22 cellular contexts compared by ENCODE assay signal in the genomic region with DNA sequence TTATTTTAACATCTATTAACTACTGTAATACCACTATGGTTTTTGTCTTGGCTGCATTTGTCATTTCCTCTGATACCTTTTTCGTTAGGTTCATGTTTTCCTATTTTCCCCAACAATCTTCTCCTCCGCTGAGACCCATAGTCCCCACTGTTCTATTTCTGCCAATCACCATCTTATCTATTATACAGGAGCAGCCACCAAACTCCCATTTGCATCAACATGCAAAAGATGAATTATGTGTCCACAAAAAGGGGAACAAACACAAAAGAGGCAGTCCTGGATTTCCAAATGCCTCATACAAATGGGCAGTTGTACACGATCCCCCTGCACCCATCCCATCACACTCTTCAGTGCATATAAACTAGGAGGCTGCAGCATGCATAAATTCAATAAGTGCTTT.
"Had no signal": no experiment of that assay in that cellular context is flagged by ENCODE, and none has a peak within 500 bp of the region (broad histone marks: within the 10 kb centered on the region; RNA-seq: fewer than 3 reads in every experiment).

No MANE protein-coding gene starts in this region.

- H3K27me3 ChIP-seq: pancreas, right atrium auricular region had no signal

- ATAC-seq: left colon; pancreas; psoas muscle; stimulated activated naive CD8-positive, alpha-beta T cell treated with anti-CD3 and anti-CD28 coated beads, Interleukin-15, Interleukin-2, amounts not matched to agents 100 U/mL and 50 U/mL, for 24 hours had no signal

- H3K4me1 ChIP-seq: pancreas had no signal

- H3K4me1 Mint-ChIP-seq: activated naive CD8-positive, alpha-beta T cell treated with anti-CD3 and anti-CD28 coated beads for 36 hours had no signal

- H3K36me3 Mint-ChIP-seq: activated naive CD8-positive, alpha-beta T cell treated with anti-CD3 and anti-CD28 coated beads for 36 hours; memory B cell had no signal

- H3K36me3 ChIP-seq: neutrophil, pancreas, right atrium auricular region, WERI-Rb-1 had no signal

- H3K4me3 Mint-ChIP-seq: activated naive CD8-positive, alpha-beta T cell treated with anti-CD3 and anti-CD28 coated beads for 36 hours; activated T-cell treated with anti-CD3 and anti-CD28 coated beads, Interleukin-2, amount 50 U/mL, for 24 hours; memory B cell; nephron had no signal

- H3K9me3 ChIP-seq: neutrophil, pancreas, psoas muscle, right atrium auricular region had no signal

- H3K9me3 Mint-ChIP-seq: memory B cell had no signal

- H3K4me3 ChIP-seq: pancreas, psoas muscle, right atrium auricular region had no signal

- H3K27ac ChIP-seq: neutrophil, pancreas, psoas muscle, right atrium auricular region, WERI-Rb-1 had no signal

- H3K27ac Mint-ChIP-seq: activated naive CD8-positive, alpha-beta T cell treated with anti-CD3 and anti-CD28 coated beads for 36 hours; activated T-cell treated with anti-CD3 and anti-CD28 coated beads, Interleukin-2, amount 50 U/mL, for 24 hours; activated T-helper 2 cell treated with anti-CD3 and anti-CD28 coated beads, Interferon-gamma antibody, Interleukin-2, Interleukin-4, amounts not matched to agents 10 μg/mL and 5 μg/mL and 100 μg/mL, durations not matched to agents 14 hours and 24 hours and 36 hours; memory B cell had no signal

- DNase-seq: activated CD4-positive, CD25-positive, alpha-beta regulatory T cell treated with anti-CD3 and anti-CD28 coated beads, Interleukin-2, amount 50 U/mL, for 72 hours; activated CD8-positive, alpha-beta memory T cell treated with anti-CD3 and anti-CD28 coated beads, Interleukin-2, amount 50 U/mL, for 4 hours; activated naive CD4-positive, alpha-beta T cell; activated naive CD8-positive, alpha-beta T cell treated with anti-CD3 and anti-CD28 coated beads for 36 hours; activated T-cell treated with anti-CD3 and anti-CD28 coated beads, Interleukin-2, amount 50 U/mL, for 24 hours; central memory CD4-positive, alpha-beta T cell; dermis blood vessel endothelial cell; effector CD8-positive, alpha-beta T cell; erythroblast; foreskin fibroblast; left colon; pancreas; psoas muscle; stimulated activated CD4-positive, alpha-beta T cell treated with anti-CD3 and anti-CD28 coated beads, Interleukin-4, amount 100 ng/mL, for 24 hours; stimulated activated naive CD8-positive, alpha-beta T cell treated with anti-CD3 and anti-CD28 coated beads, Interleukin-15, Interleukin-2, amounts not matched to agents 100 U/mL and 50 U/mL, for 24 hours; T1000; WERI-Rb-1 had no signal
